ENCODE assay signal across 14 cellular contexts in the genomic region with DNA sequence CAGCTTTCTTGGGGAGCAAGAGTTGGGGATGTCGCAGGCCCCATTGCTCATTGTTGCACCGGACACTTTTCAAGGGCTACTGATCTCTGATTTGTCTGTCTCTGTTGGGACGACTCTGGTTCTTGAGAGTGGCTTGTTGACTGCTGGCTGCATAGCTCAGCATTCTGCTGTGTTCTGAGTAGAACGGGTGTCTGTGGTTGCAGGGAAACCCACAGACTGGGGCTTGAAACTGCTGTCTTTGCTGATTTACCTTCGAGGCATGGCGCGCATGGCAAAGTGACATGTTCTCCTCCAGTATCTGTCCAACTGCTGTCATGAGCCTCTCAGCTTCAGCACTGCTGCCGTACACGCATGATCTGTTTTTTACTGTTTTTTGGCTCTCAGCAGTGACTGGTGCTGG. TPM values are rescaled to one million over a fixed set of nuclear protein-coding genes. Genes with fewer than 3 reads are reported as not detected.
DNase-seq lines count a peak whose midpoint lies in the region; ATAC-seq and TF ChIP-seq lines count a peak whose summit lies in the region.
"Not testable (repeated sequence)": the region's sequence is repeated elsewhere in the genome, so short reads cannot be mapped to it uniquely, and the experiment has no call there.
"Had no signal": no experiment of that assay in that cellular context is flagged by ENCODE, and none has a peak within 500 bp of the region (broad histone marks: within the 10 kb centered on the region; RNA-seq: fewer than 3 reads in every experiment).

No MANE protein-coding gene starts in this region.

- H3F3A ChIP-seq in MM.1S (ENCODE audit: insufficient read depth, low read length), result not testable (repeated sequence)

- H2AFZ ChIP-seq in MM.1S (ENCODE audit: low read length), result not testable (repeated sequence)

- not testable (repeated sequence) for H4K20me1 ChIP-seq in BLaER1; MM.1S (ENCODE audit: insufficient read depth, low read length)

- peaks cover 41% of the 10 kb centered on the region for H3K27me3 ChIP-seq in BLaER1
- H3K27me3 ChIP-seq in MM.1S (replicated peaks; ENCODE audit: insufficient read depth, low read length), result not testable (repeated sequence)

- peaks cover 17% of the 10 kb centered on the region for H3K4me1 ChIP-seq in BLaER1
- H3K4me1 ChIP-seq in MM.1S (ENCODE audit: low read length), result not testable (repeated sequence)

- not testable (repeated sequence) for H3K9me3 Mint-ChIP-seq in T-helper 2 cell treated with Interferon-gamma antibody and Interleukin-4, amounts not matched to agents 5 μg/mL and 100 μg/mL, for 36 hours; activated CD4-positive, alpha-beta T cell treated with anti-CD3 and anti-CD28 coated beads, Interleukin-2, amount 10 ng/mL, durations not matched to agents 24 days and 14 days; activated CD4-positive, alpha-beta memory T cell treated with anti-CD3 and anti-CD28 coated beads, Interleukin-2, amount 10 ng/mL, durations not matched to agents 7 days and 5 days; activated CD8-positive, alpha-beta memory T cell treated with anti-CD3 and anti-CD28 coated beads, Interleukin-2, amount 10 ng/mL, durations not matched to agents 7 days and 5 days (ENCODE audit: low read depth); activated T-helper 2 cell treated with anti-CD3 and anti-CD28 coated beads, Interferon-gamma antibody, Interleukin-2, Interleukin-4, amounts not matched to agents 10 μg/mL and 5 μg/mL and 100 μg/mL, durations not matched to agents 14 hours and 24 hours and 36 hours

- H3K9me3 ChIP-seq in BLaER1; MM.1S (replicated peaks; ENCODE audit: insufficient read depth, low read length): not testable (repeated sequence)

- H3K27ac ChIP-seq in BLaER1; MM.1S (ENCODE audit: low read length): not testable (repeated sequence)

- CTCF ChIA-PET in activated CD4-positive, alpha-beta memory T cell treated with anti-CD3 and anti-CD28 coated beads, Interleukin-2, amount 10 ng/mL, durations not matched to agents 7 days and 5 days (lab: Charles Lee); activated CD8-positive, alpha-beta memory T cell treated with anti-CD3 and anti-CD28 coated beads, Interleukin-2, amount 10 ng/mL, durations not matched to agents 7 days and 5 days (lab: Charles Lee): not testable (repeated sequence)

- not testable (repeated sequence) for H3K36me3 ChIP-seq in BLaER1; MM.1S (replicated peaks; ENCODE audit: insufficient read depth, low read length)

- DNase-seq in MM.1S, result peak; percentile 51
- peak; percentile 17 for DNase-seq in T-helper 2 cell treated with Interferon-gamma antibody and Interleukin-4, amounts not matched to agents 5 μg/mL and 100 μg/mL, for 36 hours (ENCODE audit: low spot score)
- DNase-seq in activated CD4-positive, alpha-beta T cell treated with anti-CD3 and anti-CD28 coated beads, Interleukin-2, amount 10 ng/mL, durations not matched to agents 24 days and 14 days, result peak; percentile 79
- DNase-seq in activated CD4-positive, alpha-beta memory T cell treated with anti-CD3 and anti-CD28 coated beads, Interleukin-2, amount 10 ng/mL, durations not matched to agents 7 days and 5 days, result peak; percentile 67
- DNase-seq in activated CD8-positive, alpha-beta memory T cell treated with anti-CD3 and anti-CD28 coated beads, Interleukin-2, amount 10 ng/mL, durations not matched to agents 7 days and 5 days, result peak; percentile 70
- peak; percentile 22 for DNase-seq in activated T-helper 2 cell treated with anti-CD3 and anti-CD28 coated beads, Interferon-gamma antibody, Interleukin-2, Interleukin-4, amounts not matched to agents 10 μg/mL and 5 μg/mL and 100 μg/mL, durations not matched to agents 14 hours and 24 hours and 36 hours (ENCODE audit: low spot score)
- peak; percentile 19 for DNase-seq in stimulated activated CD4-positive, alpha-beta T cell treated with anti-CD3 and anti-CD28 coated beads, Interleukin-15, amount 100 ng/mL, for 24 hours

- intact Hi-C loops in activated CD4-positive, alpha-beta T cell treated with anti-CD3 and anti-CD28 coated beads, Interleukin-2, amount 10 ng/mL, durations not matched to agents 24 days and 14 days (cut with micrococcal nuclease); activated T-helper 2 cell treated with anti-CD3 and anti-CD28 coated beads, Interferon-gamma antibody, Interleukin-2, Interleukin-4, amounts not matched to agents 10 μg/mL and 5 μg/mL and 100 μg/mL, durations not matched to agents 14 hours and 24 hours and 36 hours (cut with micrococcal nuclease): not testable (repeated sequence)

- H3K79me2 ChIP-seq in MM.1S (ENCODE audit: low read length), result not testable (repeated sequence)

- not testable (repeated sequence) for H3K4me3 Mint-ChIP-seq in T-helper 2 cell treated with Interferon-gamma antibody and Interleukin-4, amounts not matched to agents 5 μg/mL and 100 μg/mL, for 36 hours; activated CD4-positive, alpha-beta T cell treated with anti-CD3 and anti-CD28 coated beads, Interleukin-2, amount 10 ng/mL, durations not matched to agents 24 days and 14 days; activated CD4-positive, alpha-beta memory T cell treated with anti-CD3 and anti-CD28 coated beads, Interleukin-2, amount 10 ng/mL, durations not matched to agents 7 days and 5 days; activated CD8-positive, alpha-beta memory T cell treated with anti-CD3 and anti-CD28 coated beads, Interleukin-2, amount 10 ng/mL, durations not matched to agents 7 days and 5 days; activated T-helper 2 cell treated with anti-CD3 and anti-CD28 coated beads, Interferon-gamma antibody, Interleukin-2, Interleukin-4, amounts not matched to agents 10 μg/mL and 5 μg/mL and 100 μg/mL, durations not matched to agents 14 hours and 24 hours and 36 hours (ENCODE audit: low read depth)

- not testable (repeated sequence) for H3K27me3 Mint-ChIP-seq in T-helper 2 cell treated with Interferon-gamma antibody and Interleukin-4, amounts not matched to agents 5 μg/mL and 100 μg/mL, for 36 hours (ENCODE audit: low read depth); activated CD4-positive, alpha-beta T cell treated with anti-CD3 and anti-CD28 coated beads, Interleukin-2, amount 10 ng/mL, durations not matched to agents 24 days and 14 days; activated CD4-positive, alpha-beta memory T cell treated with anti-CD3 and anti-CD28 coated beads, Interleukin-2, amount 10 ng/mL, durations not matched to agents 7 days and 5 days; activated CD8-positive, alpha-beta memory T cell treated with anti-CD3 and anti-CD28 coated beads, Interleukin-2, amount 10 ng/mL, durations not matched to agents 7 days and 5 days; activated T-helper 2 cell treated with anti-CD3 and anti-CD28 coated beads, Interferon-gamma antibody, Interleukin-2, Interleukin-4, amounts not matched to agents 10 μg/mL and 5 μg/mL and 100 μg/mL, durations not matched to agents 14 hours and 24 hours and 36 hours (ENCODE audit: low read depth)

- H3K36me3 Mint-ChIP-seq in T-helper 2 cell treated with Interferon-gamma antibody and Interleukin-4, amounts not matched to agents 5 μg/mL and 100 μg/mL, for 36 hours (ENCODE audit: low read depth); activated CD4-positive, alpha-beta T cell treated with anti-CD3 and anti-CD28 coated beads, Interleukin-2, amount 10 ng/mL, durations not matched to agents 24 days and 14 days (ENCODE audit: low read depth); activated CD4-positive, alpha-beta memory T cell treated with anti-CD3 and anti-CD28 coated beads, Interleukin-2, amount 10 ng/mL, durations not matched to agents 7 days and 5 days (ENCODE audit: low read depth); activated CD8-positive, alpha-beta memory T cell treated with anti-CD3 and anti-CD28 coated beads, Interleukin-2, amount 10 ng/mL, durations not matched to agents 7 days and 5 days; activated T-helper 2 cell treated with anti-CD3 and anti-CD28 coated beads, Interferon-gamma antibody, Interleukin-2, Interleukin-4, amounts not matched to agents 10 μg/mL and 5 μg/mL and 100 μg/mL, durations not matched to agents 14 hours and 24 hours and 36 hours (ENCODE audit: low read depth): not testable (repeated sequence)

- not testable (repeated sequence) for H3K4me3 ChIP-seq in BLaER1; MM.1S (ENCODE audit: low read length)

- not testable (repeated sequence) for H3K9ac ChIP-seq in BLaER1; MM.1S (ENCODE audit: low read length)

- ATAC-seq in activated CD8-positive, alpha-beta memory T cell treated with anti-CD3 and anti-CD28 coated beads, Interleukin-2, amount 10 ng/mL, durations not matched to agents 7 days and 5 days, result not testable (repeated sequence)

- H3K4me1 Mint-ChIP-seq in T-helper 2 cell treated with Interferon-gamma antibody and Interleukin-4, amounts not matched to agents 5 μg/mL and 100 μg/mL, for 36 hours (ENCODE audit: low read depth); activated CD4-positive, alpha-beta T cell treated with anti-CD3 and anti-CD28 coated beads, Interleukin-2, amount 10 ng/mL, durations not matched to agents 24 days and 14 days; activated CD8-positive, alpha-beta memory T cell treated with anti-CD3 and anti-CD28 coated beads, Interleukin-2, amount 10 ng/mL, durations not matched to agents 7 days and 5 days; activated T-helper 2 cell treated with anti-CD3 and anti-CD28 coated beads, Interferon-gamma antibody, Interleukin-2, Interleukin-4, amounts not matched to agents 10 μg/mL and 5 μg/mL and 100 μg/mL, durations not matched to agents 14 hours and 24 hours and 36 hours (ENCODE audit: low read depth): not testable (repeated sequence)
- peaks cover 11% of the 10 kb centered on the region for H3K4me1 Mint-ChIP-seq in activated CD4-positive, alpha-beta memory T cell treated with anti-CD3 and anti-CD28 coated beads, Interleukin-2, amount 10 ng/mL, durations not matched to agents 7 days and 5 days

- not testable (repeated sequence) for TF ChIP-seq CTCF in MM.1S (IDR thresholded peaks at IDR 0.05; ENCODE audit: low read length)

- POLR2A ChIA-PET in activated CD4-positive, alpha-beta memory T cell treated with anti-CD3 and anti-CD28 coated beads, Interleukin-2, amount 10 ng/mL, durations not matched to agents 7 days and 5 days (lab: Charles Lee), result not testable (repeated sequence)

- H3K9me2 ChIP-seq in MM.1S (replicated peaks; ENCODE audit: insufficient read depth, low read length), result not testable (repeated sequence)

- H3K4me2 ChIP-seq in BLaER1, result peak overlapping the region; percentile 28
- not testable (repeated sequence) for H3K4me2 ChIP-seq in MM.1S (ENCODE audit: low read depth, low read length)

- H3K27ac Mint-ChIP-seq in T-helper 2 cell treated with Interferon-gamma antibody and Interleukin-4, amounts not matched to agents 5 μg/mL and 100 μg/mL, for 36 hours; activated CD4-positive, alpha-beta T cell treated with anti-CD3 and anti-CD28 coated beads, Interleukin-2, amount 10 ng/mL, durations not matched to agents 24 days and 14 days; activated CD8-positive, alpha-beta memory T cell treated with anti-CD3 and anti-CD28 coated beads, Interleukin-2, amount 10 ng/mL, durations not matched to agents 7 days and 5 days; activated T-helper 2 cell treated with anti-CD3 and anti-CD28 coated beads, Interferon-gamma antibody, Interleukin-2, Interleukin-4, amounts not matched to agents 10 μg/mL and 5 μg/mL and 100 μg/mL, durations not matched to agents 14 hours and 24 hours and 36 hours: not testable (repeated sequence)
- peak overlapping the region; percentile 49 for H3K27ac Mint-ChIP-seq in activated CD4-positive, alpha-beta memory T cell treated with anti-CD3 and anti-CD28 coated beads, Interleukin-2, amount 10 ng/mL, durations not matched to agents 7 days and 5 days

RNA-seq across cellular contexts. Expression of a gene that starts 8.7 kb away (rescaled TPM):
- 0.09 and 0.24 TPM in 2 replicates for total RNA-seq in activated CD4-positive, alpha-beta T cell treated with anti-CD3 and anti-CD28 coated beads, Interleukin-2, amount 10 ng/mL, durations not matched to agents 24 days and 14 days
- not detected for total RNA-seq in activated CD4-positive, alpha-beta memory T cell treated with anti-CD3 and anti-CD28 coated beads, Interleukin-2, amount 10 ng/mL, durations not matched to agents 7 days and 5 days
- not detected for total RNA-seq in activated CD8-positive, alpha-beta memory T cell treated with anti-CD3 and anti-CD28 coated beads, Interleukin-2, amount 10 ng/mL, durations not matched to agents 7 days and 5 days
- not detected in 2 replicates for total RNA-seq in activated T-helper 2 cell treated with anti-CD3 and anti-CD28 coated beads, Interferon-gamma antibody, Interleukin-2, Interleukin-4, amounts not matched to agents 10 μg/mL and 5 μg/mL and 100 μg/mL, durations not matched to agents 14 hours and 24 hours and 36 hours
- total RNA-seq: B cell; Calu3; CD4-positive, alpha-beta memory T cell; Daoy; G401; H4 had no signal

Comparison
In these comparisons a context has a peak if more than half of its experiments do, and no peak if none do; other contexts are left out.
1. DNase-seq: peak in every context shown above with its lines; median percentile 79 in activated CD4-positive, alpha-beta T cell treated with anti-CD3 and anti-CD28 coated beads, Interleukin-2, amount 10 ng/mL, durations not matched to agents 24 days and 14 days; 70 in activated CD8-positive, alpha-beta memory T cell treated with anti-CD3 and anti-CD28 coated beads, Interleukin-2, amount 10 ng/mL, durations not matched to agents 7 days and 5 days; 67 in activated CD4-positive, alpha-beta memory T cell treated with anti-CD3 and anti-CD28 coated beads, Interleukin-2, amount 10 ng/mL, durations not matched to agents 7 days and 5 days; 51 in MM.1S; 22 in activated T-helper 2 cell treated with anti-CD3 and anti-CD28 coated beads, Interferon-gamma antibody, Interleukin-2, Interleukin-4, amounts not matched to agents 10 μg/mL and 5 μg/mL and 100 μg/mL, durations not matched to agents 14 hours and 24 hours and 36 hours; 19 in stimulated activated CD4-positive, alpha-beta T cell treated with anti-CD3 and anti-CD28 coated beads, Interleukin-15, amount 100 ng/mL, for 24 hours; 17 in T-helper 2 cell treated with Interferon-gamma antibody and Interleukin-4, amounts not matched to agents 5 μg/mL and 100 μg/mL, for 36 hours.